Comparison of ENCODE assay signal across 1 cellular context in the genomic region with DNA sequence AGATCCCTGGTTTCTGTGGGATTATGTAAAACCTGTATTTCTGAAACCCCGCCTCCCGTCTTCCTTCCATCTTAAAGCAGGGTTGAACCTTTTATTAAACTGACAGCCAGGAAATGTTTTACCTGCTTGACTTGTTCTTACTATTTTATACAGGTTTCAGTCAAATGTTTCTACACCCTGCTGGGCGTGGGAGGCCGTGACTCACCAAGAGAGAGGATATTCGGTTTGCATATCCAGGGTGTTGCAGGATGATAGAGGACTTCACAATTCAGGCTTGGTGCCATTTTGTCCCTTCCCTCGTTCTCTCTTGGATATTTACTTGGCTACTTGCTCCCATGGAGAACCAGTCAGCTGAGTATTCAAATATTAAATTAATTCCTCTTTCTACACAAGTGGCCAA.
A peak's percentile ranks its signal among the peaks of the same experiment; 100 is the strongest.
TF ChIP-seq lines count a peak whose summit lies in the region.

No MANE protein-coding gene starts in this region.

TF ChIP-seq in K562, 482 proteins besides CTCF, POLR2A, EP300 and RAD21 (continued from another document):
- TF ChIP-seq JUND (IDR thresholded peaks at IDR 0.05; ENCODE audit: borderline replicate concordance, low read depth, low read length): peak; percentile 81
- peak; percentile 45; the same call in 1 of the 3 replicates for TF ChIP-seq JUND (tag; IDR thresholded peaks at IDR 0.05; ENCODE audit: borderline replicate concordance, low read depth, low read length)
- peak; percentile 61 for TF ChIP-seq ARID1B (IDR thresholded peaks at IDR 0.05)
- no peak for TF ChIP-seq NR0B1 (IDR thresholded peaks at IDR 0.05; ENCODE audit: partially characterized antibody)
- TF ChIP-seq, protein P1, sequence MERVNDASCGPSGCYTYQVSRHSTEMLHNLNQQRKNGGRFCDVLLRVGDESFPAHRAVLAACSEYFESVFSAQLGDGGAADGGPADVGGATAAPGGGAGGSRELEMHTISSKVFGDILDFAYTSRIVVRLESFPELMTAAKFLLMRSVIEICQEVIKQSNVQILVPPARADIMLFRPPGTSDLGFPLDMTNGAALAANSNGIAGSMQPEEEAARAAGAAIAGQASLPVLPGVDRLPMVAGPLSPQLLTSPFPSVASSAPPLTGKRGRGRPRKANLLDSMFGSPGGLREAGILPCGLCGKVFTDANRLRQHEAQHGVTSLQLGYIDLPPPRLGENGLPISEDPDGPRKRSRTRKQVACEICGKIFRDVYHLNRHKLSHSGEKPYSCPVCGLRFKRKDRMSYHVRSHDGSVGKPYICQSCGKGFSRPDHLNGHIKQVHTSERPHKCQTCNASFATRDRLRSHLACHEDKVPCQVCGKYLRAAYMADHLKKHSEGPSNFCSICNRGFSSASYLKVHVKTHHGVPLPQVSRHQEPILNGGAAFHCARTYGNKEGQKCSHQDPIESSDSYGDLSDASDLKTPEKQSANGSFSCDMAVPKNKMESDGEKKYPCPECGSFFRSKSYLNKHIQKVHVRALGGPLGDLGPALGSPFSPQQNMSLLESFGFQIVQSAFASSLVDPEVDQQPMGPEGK (CRISPR knock-in tag; IDR thresholded peaks at IDR 0.05; ENCODE audit: borderline replicate concordance): no peak
- TF ChIP-seq NCOR1 (IDR thresholded peaks at IDR 0.05): no peak
- peak; percentile 83 for TF ChIP-seq EGR1 (conservative IDR thresholded peaks at IDR 0.05)
- no peak for TF ChIP-seq ZC3H4 (CRISPR knock-in tag; IDR thresholded peaks at IDR 0.05; ENCODE audit: borderline replicate concordance)
- TF ChIP-seq DPF2 (IDR thresholded peaks at IDR 0.05): peak; percentile 69
- TF ChIP-seq, protein P2, sequence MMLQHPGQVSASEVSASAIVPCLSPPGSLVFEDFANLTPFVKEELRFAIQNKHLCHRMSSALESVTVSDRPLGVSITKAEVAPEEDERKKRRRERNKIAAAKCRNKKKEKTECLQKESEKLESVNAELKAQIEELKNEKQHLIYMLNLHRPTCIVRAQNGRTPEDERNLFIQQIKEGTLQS (IDR thresholded peaks at IDR 0.05): peak; percentile 60
- TF ChIP-seq, protein P2 (CRISPR knock-in tag; conservative IDR thresholded peaks at IDR 0.05): no peak
- TF ChIP-seq POLR2AphosphoS2 (IDR thresholded peaks at IDR 0.05; ENCODE audit: low read length): no peak
- peak; percentile 44; the same call in 1 of the 2 replicates for TF ChIP-seq CBFA2T3 (IDR thresholded peaks at IDR 0.05)
- no peak for TF ChIP-seq TAF15 (IDR thresholded peaks at IDR 0.05; ENCODE audit: low read depth, low read length)
- peak in 1 of 3 experiments; percentile 80 for TF ChIP-seq YY1 (IDR thresholded peaks at IDR 0.05; ENCODE audit: borderline replicate concordance in 1 of 3, control insufficient read depth in 1 of 3, extremely low read depth in 1 of 3, insufficient read depth in 3 of 3, insufficient read length in 1 of 3, insufficient replicate concordance in 2 of 3, low read depth in 1 of 3, low read length in 2 of 3)
- 0 out of 2 replicates have a peak, but pooled peaks have one; percentile 36 for TF ChIP-seq SMARCC2 (IDR thresholded peaks at IDR 0.05; ENCODE audit: low read depth)
- peak; percentile 41; the same call in 1 of the 2 replicates for TF ChIP-seq NFE2 (IDR thresholded peaks at IDR 0.05; ENCODE audit: low read depth)
- no peak for TF ChIP-seq ZNF77 (CRISPR knock-in tag; IDR thresholded peaks at IDR 0.05)
- peak; percentile 45; the same call in 1 of the 2 replicates for TF ChIP-seq TEAD4 (IDR thresholded peaks at IDR 0.05; ENCODE audit: low read length)
- TF ChIP-seq TEAD4 (CRISPR knock-in tag; IDR thresholded peaks at IDR 0.05; ENCODE audit: borderline replicate concordance): no peak
- TF ChIP-seq ZNF384 (IDR thresholded peaks at IDR 0.05; ENCODE audit: low read depth, low read length): no peak
- TF ChIP-seq ZNF263 (CRISPR knock-in tag; IDR thresholded peaks at IDR 0.05; ENCODE audit: borderline replicate concordance): no peak
